Comparison of ENCODE assay signal across 19 cellular contexts in the genomic region with DNA sequence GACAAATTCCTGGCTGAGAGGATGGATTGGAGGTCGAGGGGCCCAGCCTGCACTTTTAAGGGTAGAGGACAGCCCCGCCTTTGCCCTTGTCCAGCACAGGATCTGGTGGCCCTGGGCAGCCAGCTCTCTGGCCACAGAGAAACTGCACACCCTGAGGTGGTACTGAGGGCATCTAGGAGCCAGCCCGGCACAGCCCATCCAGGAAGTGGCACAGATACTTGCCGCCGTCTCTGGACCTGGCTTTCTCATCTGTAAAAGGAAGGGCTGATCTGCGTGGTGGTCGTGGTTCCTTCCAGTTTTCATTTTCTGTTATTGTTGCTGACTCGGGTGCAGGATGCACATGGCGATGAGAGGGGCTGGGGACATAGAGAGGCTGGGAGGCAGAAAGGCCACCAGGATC. TPM values are rescaled to one million over a fixed set of nuclear protein-coding genes. Genes with fewer than 3 reads are reported as not detected.
DNase-seq lines count a peak whose midpoint lies in the region; ATAC-seq and TF ChIP-seq lines count a peak whose summit lies in the region.
"Had no signal": no experiment of that assay in that cellular context is flagged by ENCODE, and none has a peak within 500 bp of the region (broad histone marks: within the 10 kb centered on the region; RNA-seq: fewer than 3 reads in every experiment).

No MANE protein-coding gene starts in this region.

- H3K4me2 ChIP-seq in BLaER1 treated with 17β-estradiol and CSF1 and Interleukin-3, amounts not matched to agents 10 nM and 100 nM = peak overlapping the region in 8 of 11 experiments; percentile 30 to 68 (median 48); a peak in 9 of 22 replicates
- H3K4me2 ChIP-seq in DOHH2 (ENCODE audit: low read length) (peak overlapping the region; percentile 58; the same call in 1 of the 2 replicates), neural progenitor cell (no peak overlapping the region)

- no peak overlapping the region for H3K27ac ChIP-seq in BLaER1 treated with 17β-estradiol and CSF1 and Interleukin-3, amounts not matched to agents 10 nM and 100 nM
- H3K27ac ChIP-seq in DOHH2 (ENCODE audit: low read depth, low read length) (no peak overlapping the region), endodermal cell (ENCODE audit: low read depth, low read length) (no peak overlapping the region), neural progenitor cell (no peak overlapping the region)
- H3K27ac ChIP-seq: C4-2B had no signal

- H3K36me3 Mint-ChIP-seq in endodermal cell (ENCODE audit: low read depth) (no peaks in the 10 kb centered on the region), neural progenitor cell (peaks cover 2% of the 10 kb centered on the region), Caco-2 (ENCODE audit: insufficient read depth, unreplicated experiment) (no peaks in the 10 kb centered on the region)
- H3K36me3 Mint-ChIP-seq: IgD-negative memory B cell had no signal

- peaks cover 25 to 37% (median 27%) of the 10 kb centered on the region in 10 experiments for H3K4me1 ChIP-seq in BLaER1 treated with 17β-estradiol and CSF1 and Interleukin-3, amounts not matched to agents 10 nM and 100 nM
- peaks cover 16% of the 10 kb centered on the region for H3K4me1 ChIP-seq in DOHH2 (ENCODE audit: control insufficient read depth, low read length)
- peaks cover 5% of the 10 kb centered on the region for H3K4me1 ChIP-seq in endodermal cell (ENCODE audit: control insufficient read depth, insufficient read depth, low read length)
- H3K4me1 ChIP-seq in neural progenitor cell = peaks cover 13% of the 10 kb centered on the region
- H3K4me1 ChIP-seq in Caco-2 = peaks cover 33% of the 10 kb centered on the region
- H3K4me1 ChIP-seq: BE2C, HAP-1 had no signal

- no peak for ATAC-seq in HG03025 (IDR thresholded peaks at IDR 0.05; ENCODE audit: low FRiP score, unreplicated experiment)
- ATAC-seq: GM12878 had no signal

- no peaks in the 10 kb centered on the region for H3K9me3 ChIP-seq in BLaER1 treated with 17β-estradiol and CSF1 and Interleukin-3, amounts not matched to agents 10 nM and 100 nM (replicated peaks in 1 of 11)
- H3K9me3 ChIP-seq in DOHH2 (ENCODE audit: control insufficient read depth, insufficient read depth, low read length) (no peaks in the 10 kb centered on the region), endodermal cell (ENCODE audit: control insufficient read depth, low read length) (no peaks in the 10 kb centered on the region), neural progenitor cell (ENCODE audit: low read depth) (no peaks in the 10 kb centered on the region), Caco-2 (no peaks in the 10 kb centered on the region)
- H3K9me3 ChIP-seq: BE2C, HAP-1 had no signal

- H3K9me3 Mint-ChIP-seq in endodermal cell (no peaks in the 10 kb centered on the region), neural progenitor cell (no peaks in the 10 kb centered on the region), Caco-2 (ENCODE audit: unreplicated experiment) (no peaks in the 10 kb centered on the region)
- H3K9me3 Mint-ChIP-seq: CD4-positive, alpha-beta T cell had no signal

- CTCF ChIA-PET in Caco-2 (lab: Charles Lee) = no interaction called here

- no peaks in the 10 kb centered on the region for H3K9me2 ChIP-seq in DOHH2 (replicated peaks; ENCODE audit: control insufficient read depth, low read length)

- intact Hi-C loops in Caco-2 (cut with micrococcal nuclease; ENCODE audit: unreplicated experiment) = no loop called here

- H3F3A ChIP-seq in DOHH2 (ENCODE audit: control insufficient read depth, insufficient read depth) (no peaks in the 10 kb centered on the region), neural progenitor cell (ENCODE audit: low read depth) (peaks cover 13% of the 10 kb centered on the region)

- H3K27ac Mint-ChIP-seq in endodermal cell (peak overlapping the region; percentile 9), neural progenitor cell (peak overlapping the region; percentile 86), Caco-2 (ENCODE audit: unreplicated experiment) (no peak overlapping the region)
- H3K27ac Mint-ChIP-seq: CD4-positive, alpha-beta T cell; IgD-negative memory B cell had no signal

- TF ChIP-seq CTCF in DOHH2 (IDR thresholded peaks at IDR 0.05; ENCODE audit: low read depth, low read length, poor library complexity, severe bottlenecking) (no peak), endodermal cell (conservative IDR thresholded peaks at IDR 0.05) (no peak), neural progenitor cell (IDR thresholded peaks at IDR 0.05) (no peak), Caco-2 (IDR thresholded peaks at IDR 0.05; ENCODE audit: insufficient read depth in 1 of 2, low read depth in 1 of 2, low read length in 1 of 2, severe bottlenecking in 1 of 2, unreplicated experiment in 1 of 2) (no peak)

- no peak overlapping the region for H2AFZ ChIP-seq in neural progenitor cell (replicated peaks)

- DNase-seq in endodermal cell (no peak), neural progenitor cell (ENCODE audit: low spot score) (no peak), Caco-2 (no peak)
- no peak for DNase-seq in central memory CD4-positive, alpha-beta T cell
- DNase-seq: ACHN; BE2C; CD4-positive, alpha-beta T cell; DMS79 treated with DMSO at 0.1 percent for 48 hours; EL; KBM-7 had no signal

- H3K9ac ChIP-seq in BLaER1 treated with 17β-estradiol and CSF1 and Interleukin-3, amounts not matched to agents 10 nM and 100 nM = no peak overlapping the region
- H3K9ac ChIP-seq in endodermal cell (ENCODE audit: extremely low read depth, low read length, poor library complexity, severe bottlenecking) (no peak overlapping the region), neural progenitor cell (no peak overlapping the region)

- no TSS peak for BruUV-seq in Caco-2 (replicated peaks; lab: Mats Ljungman, UMichigan)

- H3K27me3 ChIP-seq in BLaER1 treated with 17β-estradiol and CSF1 and Interleukin-3, amounts not matched to agents 10 nM and 100 nM = peaks cover 22 to 43% (median 35%) of the 10 kb centered on the region in 11 experiments
- H3K27me3 ChIP-seq in DOHH2 (ENCODE audit: control insufficient read depth, low read length) (no peaks in the 10 kb centered on the region), endodermal cell (ENCODE audit: control insufficient read depth, insufficient read depth, low read length, poor library complexity, severe bottlenecking) (no peaks in the 10 kb centered on the region), neural progenitor cell (peaks cover 24% of the 10 kb centered on the region), Caco-2 (replicated peaks; ENCODE audit: control insufficient read depth, insufficient read depth, low read length) (no peaks in the 10 kb centered on the region)
- H3K27me3 ChIP-seq: BE2C had no signal

- H3K27me3 Mint-ChIP-seq in endodermal cell (ENCODE audit: insufficient read depth) = peaks cover 25% of the 10 kb centered on the region
- H3K27me3 Mint-ChIP-seq in neural progenitor cell (ENCODE audit: insufficient read depth, low read depth) = peaks cover 14% of the 10 kb centered on the region
- no peaks in the 10 kb centered on the region for H3K27me3 Mint-ChIP-seq in Caco-2 (ENCODE audit: insufficient read depth, unreplicated experiment)

- H3K36me3 ChIP-seq in BLaER1 treated with 17β-estradiol and CSF1 and Interleukin-3, amounts not matched to agents 10 nM and 100 nM = no peaks in the 10 kb centered on the region
- no peaks in the 10 kb centered on the region for H3K36me3 ChIP-seq in DOHH2 (ENCODE audit: control insufficient read depth, low read length)
- no peaks in the 10 kb centered on the region for H3K36me3 ChIP-seq in endodermal cell (ENCODE audit: control insufficient read depth, insufficient read depth, low read length)
- H3K36me3 ChIP-seq in neural progenitor cell = no peaks in the 10 kb centered on the region
- no peaks in the 10 kb centered on the region for H3K36me3 ChIP-seq in Caco-2 (ENCODE audit: control insufficient read depth, insufficient read depth, low read length)
- H3K36me3 ChIP-seq: BE2C, HAP-1 had no signal

- no peaks in the 10 kb centered on the region for H3K79me2 ChIP-seq in DOHH2 (ENCODE audit: control insufficient read depth, low read length)
- H3K79me2 ChIP-seq in neural progenitor cell (ENCODE audit: low read depth) = no peaks in the 10 kb centered on the region

- 88 to 91% methylated on average over 7 to 9 of the region's 9 CpGs for WGBS in endodermal cell (ENCODE audit: insufficient coverage in 1 of 2, insufficient read length in 1 of 2), 2 experiments

- POLR2A ChIA-PET in Caco-2 (lab: Charles Lee) = interaction anchor here (0.6 kb wide), 2 partner anchors 86 to 235 kb away, joined by 3 to 4 read pairs; a partner anchor contains a TSS

- no peak overlapping the region for H3K4me3 ChIP-seq in BLaER1 treated with 17β-estradiol and CSF1 and Interleukin-3, amounts not matched to agents 10 nM and 100 nM
- H3K4me3 ChIP-seq in DOHH2 (ENCODE audit: low read length) (no peak overlapping the region), endodermal cell (ENCODE audit: low read length) (no peak overlapping the region), neural progenitor cell (no peak overlapping the region), Caco-2 (ENCODE audit: low read depth, low read length) (no peak overlapping the region)
- H3K4me3 ChIP-seq: GM12878, HAP-1 had no signal

- peaks cover 0 to 7% (median 0%) of the 10 kb centered on the region in 11 experiments; a peak in 2 of 22 replicates for H4K20me1 ChIP-seq in BLaER1 treated with 17β-estradiol and CSF1 and Interleukin-3, amounts not matched to agents 10 nM and 100 nM
- H4K20me1 ChIP-seq in DOHH2 (ENCODE audit: control insufficient read depth, insufficient read depth, low read depth, low read length) (no peaks in the 10 kb centered on the region), neural progenitor cell (ENCODE audit: low read depth) (no peaks in the 10 kb centered on the region)

- peaks cover 28% of the 10 kb centered on the region for H3K4me1 Mint-ChIP-seq in endodermal cell
- peaks cover 26% of the 10 kb centered on the region for H3K4me1 Mint-ChIP-seq in neural progenitor cell
- peaks cover 25% of the 10 kb centered on the region for H3K4me1 Mint-ChIP-seq in Caco-2 (ENCODE audit: low read depth, unreplicated experiment)

- no peak overlapping the region for H3K4me3 Mint-ChIP-seq in endodermal cell
- H3K4me3 Mint-ChIP-seq in neural progenitor cell = peak overlapping the region; percentile 30
- no peak overlapping the region for H3K4me3 Mint-ChIP-seq in Caco-2 (ENCODE audit: unreplicated experiment)
- H3K4me3 Mint-ChIP-seq: CD4-positive, alpha-beta T cell had no signal

RNA-seq across cellular contexts. Expression of a gene that starts 16.0 kb away (rescaled TPM):
- total RNA-seq in endodermal cell (not detected), neural progenitor cell (ENCODE audit: low replicate concordance) (not detected in 2 replicates), Caco-2 (2022) (not detected in 2 replicates)
- not detected for polyA plus RNA-seq in endodermal cell (2013, experiment 1 of 2)
- polyA plus RNA-seq in endodermal cell (2013, experiment 2 of 2) = not detected
- total RNA-seq: CD4-positive, alpha-beta T cell; G401; H4 had no signal
- polyA plus RNA-seq: IgD-negative memory B cell had no signal

RNA-seq across cellular contexts. Expression of a gene that starts 26.6 kb away (rescaled TPM):
- 10 to 100 TPM; 13.4 to 19.3 TPM for total RNA-seq in endodermal cell
- 8.9 TPM for polyA plus RNA-seq in endodermal cell (2013, experiment 1 of 2)
- 8.4 TPM for polyA plus RNA-seq in endodermal cell (2013, experiment 2 of 2)
- 21.3 and 35.4 TPM in 2 replicates for total RNA-seq in neural progenitor cell (ENCODE audit: low replicate concordance)
- not detected in 2 replicates for total RNA-seq in Caco-2 (2022)
- total RNA-seq: G401, H4 had no signal

RNA-seq across cellular contexts. Expression of a gene that starts 38.8 kb away (rescaled TPM):
- total RNA-seq in endodermal cell (under 1 TPM; 0.62 TPM), neural progenitor cell (ENCODE audit: low replicate concordance) (1.7 and 3.2 TPM in 2 replicates), Caco-2 (2022) (0.51 and 0.61 TPM in 2 replicates)
- 2.1 TPM for polyA plus RNA-seq in endodermal cell (2013, experiment 1 of 2)
- polyA plus RNA-seq in endodermal cell (2013, experiment 2 of 2) = 1.6 TPM
- total RNA-seq: CD4-positive, alpha-beta T cell; G401; GM12878; H4 had no signal

RNA-seq across cellular contexts. Expression of a gene that starts 52.8 kb away (rescaled TPM):
- 10 to 100 TPM; 48.2 to 66.5 TPM for total RNA-seq in endodermal cell
- 64.4 TPM for polyA plus RNA-seq in endodermal cell (2013, experiment 1 of 2)
- 61.0 TPM for polyA plus RNA-seq in endodermal cell (2013, experiment 2 of 2)
- total RNA-seq in neural progenitor cell (ENCODE audit: low replicate concordance) = 25.2 and 113 TPM in 2 replicates
- total RNA-seq in Caco-2 (2022) = 56.1 and 62.6 TPM in 2 replicates

Comparison
In these comparisons a context has a peak if more than half of its experiments do, and no peak if none do; other contexts are left out.
1. RNA of a gene that starts 26.6 kb away (total RNA-seq): 21.3 to 35.4 TPM in neural progenitor cell and 13.4 to 19.3 TPM in endodermal cell; not detected in Caco-2; every median in the first group is over 10 times any median in the second.